11 cellular contexts compared by ENCODE assay signal in the genomic region with DNA sequence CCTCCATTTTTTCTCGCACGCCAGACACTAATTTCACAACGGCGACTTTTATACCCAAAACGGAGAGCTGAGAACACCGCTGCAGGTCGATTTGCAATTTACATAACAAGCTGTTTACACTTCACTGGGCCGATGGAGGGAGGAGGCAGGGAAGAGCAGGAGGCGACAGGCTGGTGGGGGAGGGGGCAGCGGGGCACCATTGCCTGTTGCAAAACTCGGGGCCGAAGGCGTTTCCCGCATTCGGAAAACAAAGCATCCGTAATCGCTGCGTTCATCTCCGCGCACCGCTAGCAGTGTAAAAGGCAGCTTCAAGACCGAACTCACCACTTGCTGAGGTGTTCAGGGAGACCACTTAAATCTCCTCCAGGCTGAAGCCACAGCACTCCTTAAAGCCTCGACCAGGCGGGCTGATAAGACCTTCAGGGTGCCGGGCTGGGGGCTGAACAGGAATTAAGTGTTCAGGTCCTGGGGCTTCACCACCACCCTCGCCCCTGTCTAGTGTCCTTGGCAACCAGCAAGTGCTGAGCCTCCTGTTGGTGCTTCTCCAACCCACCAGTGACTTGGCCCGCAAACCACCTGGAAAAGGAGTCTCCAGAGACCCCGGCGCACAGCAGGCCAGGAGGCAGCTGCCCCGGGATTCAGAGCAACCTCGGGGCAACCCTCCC. TPM values are rescaled to one million over a fixed set of nuclear protein-coding genes. Genes with fewer than 3 reads are reported as not detected.
DNase-seq lines count a peak whose midpoint lies in the region; ATAC-seq and TF ChIP-seq lines count a peak whose summit lies in the region.
"Had no signal": no experiment of that assay in that cellular context is flagged by ENCODE, and none has a peak within 500 bp of the region (broad histone marks: within the 10 kb centered on the region; RNA-seq: fewer than 3 reads in every experiment).

No MANE protein-coding gene starts in this region.

- H3K4me3 ChIP-seq in fibroblast of lung (replicated peaks in 1 of 4; ENCODE audit: control extremely low read depth in 1 of 4, insufficient read depth in 1 of 4, low read depth in 3 of 4, low read length in 4 of 4) = no peak overlapping the region
- H3K4me3 ChIP-seq: lung had no signal

- H3K4me1 Mint-ChIP-seq in activated CD4-positive, alpha-beta T cell treated with anti-CD3 and anti-CD28 coated beads, Interleukin-2, amount 10 ng/mL, durations not matched to agents 7 days and 5 days = peaks cover 37% of the 10 kb centered on the region
- H3K4me1 Mint-ChIP-seq in stimulated activated memory B cell treated with anti-CD40 and anti-IgM and Interleukin-4, amounts not matched to agents 10 μg/mL and 1 μg/mL and 100 μg/mL, for 72 hours = peaks cover 52% of the 10 kb centered on the region

- no peak for DNase-seq in activated CD4-positive, alpha-beta T cell treated with anti-CD3 and anti-CD28 coated beads, Interleukin-2, amount 10 ng/mL, durations not matched to agents 7 days and 5 days
- no peak for DNase-seq in activated CD4-positive, alpha-beta T cell treated with anti-CD3 and anti-CD28 coated beads for 48 hours
- DNase-seq in NCI-H774 (lab: John Stamatoyannopoulos, UW) (peak; percentile 12), fibroblast of lung (ENCODE audit: low read depth in 2 of 2) (no peak), NCI-H2081 (lab: John Stamatoyannopoulos, UW) (no peak)
- DNase-seq: C1 segment of cervical spinal cord, OCI-M1 had no signal

- H3K9me3 Mint-ChIP-seq in activated CD4-positive, alpha-beta T cell treated with anti-CD3 and anti-CD28 coated beads, Interleukin-2, amount 10 ng/mL, durations not matched to agents 7 days and 5 days = no peaks in the 10 kb centered on the region
- no peaks in the 10 kb centered on the region for H3K9me3 Mint-ChIP-seq in stimulated activated memory B cell treated with anti-CD40 and anti-IgM and Interleukin-4, amounts not matched to agents 10 μg/mL and 1 μg/mL and 100 μg/mL, for 72 hours

- CTCF ChIA-PET in activated CD4-positive, alpha-beta T cell treated with anti-CD3 and anti-CD28 coated beads, Interleukin-2, amount 10 ng/mL, durations not matched to agents 7 days and 5 days (lab: Charles Lee) = interaction anchor here (0.7 to 2.9 kb wide), 4 partner anchors 8 to 497 kb away, joined by 3 to 10 read pairs (median 6); no protein-coding TSS in a partner anchor

- no peak overlapping the region for H2AFZ ChIP-seq in fibroblast of lung (ENCODE audit: low read length)

- no peaks in the 10 kb centered on the region for H4K20me1 ChIP-seq in fibroblast of lung (ENCODE audit: control insufficient read depth, extremely low read depth, insufficient read depth, low read length)

- H3K27me3 ChIP-seq in fibroblast of lung (ENCODE audit: control insufficient read depth, insufficient read depth, low read length) = peaks cover 58% of the 10 kb centered on the region

- H3K36me3 ChIP-seq in fibroblast of lung (ENCODE audit: control insufficient read depth, insufficient read depth, low read length) = no peaks in the 10 kb centered on the region

- no peak overlapping the region for H3K9ac ChIP-seq in fibroblast of lung (ENCODE audit: insufficient read depth, low read length)

- no peaks in the 10 kb centered on the region for H3K9me3 ChIP-seq in fibroblast of lung (ENCODE audit: control insufficient read depth, insufficient read depth, low read depth, low read length)

- POLR2A ChIA-PET in activated CD4-positive, alpha-beta T cell treated with anti-CD3 and anti-CD28 coated beads, Interleukin-2, amount 10 ng/mL, durations not matched to agents 7 days and 5 days (lab: Charles Lee) = no interaction called here

- H3K4me2 ChIP-seq in fibroblast of lung (ENCODE audit: extremely low read depth, insufficient read depth, low read length) = peak overlapping the region; percentile 13

- H3K27ac ChIP-seq in fibroblast of lung (ENCODE audit: insufficient read depth, low read length) = no peak overlapping the region

- H3K79me2 ChIP-seq in fibroblast of lung (ENCODE audit: control insufficient read depth, insufficient read depth, low read length) = peaks cover 2% of the 10 kb centered on the region

- ATAC-seq in stimulated activated memory B cell treated with anti-CD40 and anti-IgM and Interleukin-4, amounts not matched to agents 10 μg/mL and 1 μg/mL and 100 μg/mL, for 72 hours = no peak
- ATAC-seq in HG02970 (IDR thresholded peaks at IDR 0.05; ENCODE audit: low FRiP score, unreplicated experiment) = no peak
- ATAC-seq in GM21390 (IDR thresholded peaks at IDR 0.05; ENCODE audit: unreplicated experiment) = no peak

- no peak for TF ChIP-seq CTCF in fibroblast of lung (conservative IDR thresholded peaks at IDR 0.05 in 1 of 2, IDR thresholded peaks at IDR 0.05 in 1 of 2; ENCODE audit: low read depth in 1 of 2, low read length in 2 of 2)

- peaks cover 4% of the 10 kb centered on the region for H3K4me1 ChIP-seq in fibroblast of lung (ENCODE audit: control insufficient read depth, extremely low read depth, insufficient read depth, low read length)

- H3K36me3 Mint-ChIP-seq in activated CD4-positive, alpha-beta T cell treated with anti-CD3 and anti-CD28 coated beads, Interleukin-2, amount 10 ng/mL, durations not matched to agents 7 days and 5 days (ENCODE audit: low read depth) = peaks cover 4% of the 10 kb centered on the region
- no peaks in the 10 kb centered on the region for H3K36me3 Mint-ChIP-seq in stimulated activated memory B cell treated with anti-CD40 and anti-IgM and Interleukin-4, amounts not matched to agents 10 μg/mL and 1 μg/mL and 100 μg/mL, for 72 hours

- peak overlapping the region; percentile 76 for H3K27ac Mint-ChIP-seq in activated CD4-positive, alpha-beta T cell treated with anti-CD3 and anti-CD28 coated beads, Interleukin-2, amount 10 ng/mL, durations not matched to agents 7 days and 5 days
- no peak overlapping the region for H3K27ac Mint-ChIP-seq in stimulated activated memory B cell treated with anti-CD40 and anti-IgM and Interleukin-4, amounts not matched to agents 10 μg/mL and 1 μg/mL and 100 μg/mL, for 72 hours

- H3K27me3 Mint-ChIP-seq in activated CD4-positive, alpha-beta T cell treated with anti-CD3 and anti-CD28 coated beads, Interleukin-2, amount 10 ng/mL, durations not matched to agents 7 days and 5 days = peaks cover 63% of the 10 kb centered on the region
- H3K27me3 Mint-ChIP-seq in stimulated activated memory B cell treated with anti-CD40 and anti-IgM and Interleukin-4, amounts not matched to agents 10 μg/mL and 1 μg/mL and 100 μg/mL, for 72 hours = peaks cover 74% of the 10 kb centered on the region

- H3K4me3 Mint-ChIP-seq in activated CD4-positive, alpha-beta T cell treated with anti-CD3 and anti-CD28 coated beads, Interleukin-2, amount 10 ng/mL, durations not matched to agents 7 days and 5 days = peak overlapping the region; percentile 38
- peak overlapping the region; percentile 41 for H3K4me3 Mint-ChIP-seq in stimulated activated memory B cell treated with anti-CD40 and anti-IgM and Interleukin-4, amounts not matched to agents 10 μg/mL and 1 μg/mL and 100 μg/mL, for 72 hours

RNA-seq across cellular contexts. Expression of gene FOXC1, which starts 2.0 kb away (rescaled TPM):
- total RNA-seq in activated CD4-positive, alpha-beta T cell treated with anti-CD3 and anti-CD28 coated beads, Interleukin-2, amount 10 ng/mL, durations not matched to agents 7 days and 5 days = not detected
- 0.66 and 0.77 TPM in 2 replicates for total RNA-seq in fibroblast of lung
- 2.3 TPM in 2 replicates for polyA plus RNA-seq in fibroblast of lung
- polyA plus RNA-seq in fibroblast of lung (2012) = 2.4 and 2.6 TPM in 2 replicates
- polyA minus RNA-seq in fibroblast of lung (ENCODE audit: low replicate concordance) = 0.52 and 1.1 TPM in 2 replicates
